Comparison of ENCODE assay signal across 8 cellular contexts in the genomic region with DNA sequence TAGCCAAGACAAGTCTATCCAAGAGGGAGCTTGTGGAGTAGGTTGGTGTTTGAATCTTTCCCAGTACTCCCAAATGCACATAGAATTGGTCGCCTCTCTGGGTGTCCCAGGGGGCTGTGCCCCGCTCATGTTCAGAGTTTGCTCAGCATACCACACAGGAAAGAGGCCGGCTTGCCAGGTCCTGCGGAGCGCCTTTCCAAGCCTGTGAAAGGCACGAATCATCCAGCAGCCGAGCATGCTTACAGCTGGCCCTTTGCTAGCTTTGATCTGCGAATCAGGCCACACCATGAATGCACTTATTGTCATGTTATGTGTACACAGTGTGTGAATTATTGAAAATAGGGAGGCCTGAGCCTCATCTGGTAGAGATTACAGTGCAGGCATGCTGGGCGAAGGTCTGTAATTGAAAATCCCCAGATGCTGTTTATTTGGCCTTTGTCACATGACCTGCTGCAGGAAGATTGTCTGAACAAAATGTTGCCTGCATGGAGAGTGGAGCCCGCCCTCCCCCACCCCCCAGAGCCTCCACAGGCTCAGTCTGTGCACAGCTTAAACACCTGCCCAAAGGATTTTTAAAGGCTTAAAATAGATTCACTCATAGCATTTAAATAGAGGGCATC.
DNase-seq lines count a peak whose midpoint lies in the region; ATAC-seq, FAIRE-seq and TF ChIP-seq lines count a peak whose summit lies in the region.
"Had no signal": no experiment of that assay in that cellular context is flagged by ENCODE, and none has a peak within 500 bp of the region (broad histone marks: within the 10 kb centered on the region; RNA-seq: fewer than 3 reads in every experiment).

No MANE protein-coding gene starts in this region.

- no peak for FAIRE-seq in kidney (lab: Jason Lieb, UNC)
- FAIRE-seq: colon had no signal

- peak; percentile 42 for ATAC-seq in SK-N-SH treated with all-trans-retinoic acid at 6 μM for 48 hours
- no peak for ATAC-seq in CD8-positive, alpha-beta T cell

- H3K27me3 ChIP-seq in vagina (no peaks in the 10 kb centered on the region), adrenal gland (no peaks in the 10 kb centered on the region)
- no peaks in the 10 kb centered on the region for H3K27me3 ChIP-seq in CD8-positive, alpha-beta T cell (ENCODE audit: insufficient read depth, low read length)

- intact Hi-C loops in kidney (cut with DNase I) (no loop called here), vagina (cut with DNase I) (no loop called here), adrenal gland (cut with DNase I) (no loop called here)
- intact Hi-C loops in CD8-positive, alpha-beta T cell (cut with DNase I, micrococcal nuclease) = no loop called here

- peak; percentile 95 for DNase-seq in NCI-H1105 treated with DMSO at 0.1 percent for 48 hours (lab: John Stamatoyannopoulos, UW)
- no peak for DNase-seq in kidney
- no peak for DNase-seq in vagina (ENCODE audit: extremely low spot score in 2 of 2)
- DNase-seq in CD8-positive, alpha-beta T cell = no peak
- DNase-seq in stimulated activated CD4-positive, alpha-beta T cell treated with anti-CD3 and anti-CD28 coated beads, Interleukin-15, amount 100 ng/mL, for 24 hours = no peak
- DNase-seq in adrenal gland = no peak

- TF ChIP-seq CTCF in kidney (IDR thresholded peaks at IDR 0.05; ENCODE audit: borderline replicate concordance, extremely low read depth, insufficient read depth) (no peak), vagina (IDR thresholded peaks at IDR 0.05) (no peak), adrenal gland (IDR thresholded peaks at IDR 0.05) (no peak)
- TF ChIP-seq CTCF in CD8-positive, alpha-beta T cell (IDR thresholded peaks at IDR 0.05) = no peak

- H3K9ac ChIP-seq in kidney (ENCODE audit: low read length in 2 of 2) = peak overlapping the region in 1 of 2 donors; percentile 59

- peak overlapping the region in 1 of 2 donors; percentile 0 for H3K4me3 ChIP-seq in kidney (ENCODE audit: low read length in 2 of 2)
- H3K4me3 ChIP-seq in vagina = no peak overlapping the region
- H3K4me3 ChIP-seq in CD8-positive, alpha-beta T cell (ENCODE audit: low read depth, low read length) = no peak overlapping the region
- H3K4me3 ChIP-seq in adrenal gland = no peak overlapping the region

- no peak overlapping the region for H3K27ac Mint-ChIP-seq in CD8-positive, alpha-beta T cell

- no peak overlapping the region for H3K4me3 Mint-ChIP-seq in CD8-positive, alpha-beta T cell

- WGBS in adrenal gland, 4 donors = 65 to 82% (median 72%) methylated on average over 1 to 10 of the region's 10 CpGs

- CTCF ChIA-PET in CD8-positive, alpha-beta T cell (lab: Charles Lee) = no interaction called here

- no peaks in the 10 kb centered on the region for H3K36me3 Mint-ChIP-seq in CD8-positive, alpha-beta T cell

- H3K27ac ChIP-seq in kidney (ENCODE audit: low read depth in 2 of 2, low read length in 2 of 2) (peak overlapping the region; percentile 75 to 77), vagina (peak overlapping the region; percentile 49), adrenal gland (peak overlapping the region in 2 of 5 donors; percentile 6 to 48)
- H3K27ac ChIP-seq in CD8-positive, alpha-beta T cell (ENCODE audit: low read depth, low read length) = no peak overlapping the region

- peaks cover 24% of the 10 kb centered on the region for H3K27me3 Mint-ChIP-seq in CD8-positive, alpha-beta T cell (ENCODE audit: low read depth)

- H3K9me3 ChIP-seq in kidney (ENCODE audit: control insufficient read depth in 1 of 2, low read length in 2 of 2) (no peaks in the 10 kb centered on the region), vagina (no peaks in the 10 kb centered on the region), adrenal gland (replicated peaks in 1 of 3) (no peaks in the 10 kb centered on the region)
- no peaks in the 10 kb centered on the region for H3K9me3 ChIP-seq in CD8-positive, alpha-beta T cell (ENCODE audit: low read length)

- POLR2A ChIA-PET in CD8-positive, alpha-beta T cell (lab: Charles Lee) = no interaction called here

- no peaks in the 10 kb centered on the region for H3K9me3 Mint-ChIP-seq in CD8-positive, alpha-beta T cell

- H3K36me3 ChIP-seq in kidney (ENCODE audit: control insufficient read depth in 1 of 2, insufficient read depth in 2 of 2, low read length in 2 of 2) = no peaks in the 10 kb centered on the region
- no peaks in the 10 kb centered on the region for H3K36me3 ChIP-seq in vagina
- no peaks in the 10 kb centered on the region for H3K36me3 ChIP-seq in CD8-positive, alpha-beta T cell (ENCODE audit: insufficient read depth, low read length)
- H3K36me3 ChIP-seq in adrenal gland (replicated peaks in 1 of 2) = no peaks in the 10 kb centered on the region

- no peak for TF ChIP-seq POLR2A in vagina (IDR thresholded peaks at IDR 0.05)
- TF ChIP-seq POLR2A in adrenal gland (IDR thresholded peaks at IDR 0.05) = no peak

- H3K4me1 ChIP-seq in kidney (ENCODE audit: control insufficient read depth in 1 of 2, insufficient read depth in 1 of 2, low read depth in 1 of 2, low read length in 2 of 2) (peaks cover 20 to 44% of the 10 kb centered on the region in 2 donors), vagina (peaks cover 55% of the 10 kb centered on the region), adrenal gland (replicated peaks in 1 of 2) (peaks cover 16 to 34% of the 10 kb centered on the region in 2 donors)
- H3K4me1 ChIP-seq in CD8-positive, alpha-beta T cell (ENCODE audit: insufficient read depth, low read length) = no peaks in the 10 kb centered on the region

- H3K4me1 Mint-ChIP-seq in CD8-positive, alpha-beta T cell (ENCODE audit: low read depth) = peaks cover 3% of the 10 kb centered on the region

TF ChIP-seq in SK-N-SH treated with all-trans-retinoic acid at 6 μM for 48 hours, 23 proteins besides CTCF, POLR2A, EP300 and RAD21:
- TF ChIP-seq TCF4 (CRISPR knock-in tag; IDR thresholded peaks at IDR 0.05; ENCODE audit: borderline replicate concordance) (peak; percentile 99), ZNF565 (CRISPR knock-in tag; conservative IDR thresholded peaks at IDR 0.05; ENCODE audit: low read depth) (no peak), TSHZ2 (CRISPR knock-in tag; IDR thresholded peaks at IDR 0.05) (peak; percentile 83; the same call in 1 of the 2 replicates), ISL1 (CRISPR knock-in tag; IDR thresholded peaks at IDR 0.05) (peak; percentile 39; the same call in 1 of the 2 replicates), ZNF70 (CRISPR knock-in tag; IDR thresholded peaks at IDR 0.05) (peak; percentile 13; the same call in 1 of the 2 replicates)
TF ChIP-seq in SK-N-SH treated with all-trans-retinoic acid at 6 μM for 48 hours: peak in this region for 4.
